ENCODE assay signal across 15 cellular contexts in the genomic region with DNA sequence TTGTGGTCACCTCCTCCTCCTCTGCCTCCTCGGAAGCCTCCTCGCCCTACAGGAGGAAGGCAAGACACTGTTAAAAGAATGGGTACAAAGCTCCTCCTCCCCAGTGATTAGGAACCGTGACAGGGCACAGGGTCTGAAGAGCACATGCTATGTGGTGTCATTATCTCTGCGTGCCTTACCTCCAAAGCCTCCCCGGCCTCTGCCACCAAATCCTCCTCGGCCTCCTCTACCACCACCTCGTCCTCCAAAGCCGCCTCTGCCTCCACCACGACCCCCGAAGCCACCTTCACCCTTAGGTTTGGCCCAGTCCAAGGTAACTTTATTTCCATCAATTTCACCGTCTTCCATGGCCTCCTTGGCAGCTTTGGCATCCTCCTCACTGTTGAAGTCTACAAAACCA. TPM values are rescaled to one million over a fixed set of nuclear protein-coding genes. Genes with fewer than 3 reads are reported as not detected.
DNase-seq lines count a peak whose midpoint lies in the region; ATAC-seq and TF ChIP-seq lines count a peak whose summit lies in the region.
"Had no signal": no experiment of that assay in that cellular context is flagged by ENCODE, and none has a peak within 500 bp of the region (broad histone marks: within the 10 kb centered on the region; RNA-seq: fewer than 3 reads in every experiment).

No MANE protein-coding gene starts in this region.

- no peak for ATAC-seq in effector memory CD8-positive, alpha-beta T cell (replicated peaks)

- intact Hi-C loops in activated naive CD4-positive, alpha-beta T cell treated with anti-CD3 and anti-CD28 coated beads for 36 hours (cut with micrococcal nuclease) = no loop called here
- intact Hi-C loops in PC-9 (cut with micrococcal nuclease; ENCODE audit: unreplicated experiment) = loop anchor here (10.0 kb wide), 1 partner anchor 630 kb away; no protein-coding TSS in a partner anchor
- intact Hi-C loops in ascending aorta (cut with DNase I) = no loop called here

- H2AFZ ChIP-seq in PC-9 = no peak overlapping the region
- no peak overlapping the region for H2AFZ ChIP-seq in MM.1S (ENCODE audit: low read length)

- no peaks in the 10 kb centered on the region for H3K27me3 Mint-ChIP-seq in activated naive CD4-positive, alpha-beta T cell treated with anti-CD3 and anti-CD28 coated beads for 36 hours (ENCODE audit: low read depth)
- H3K27me3 Mint-ChIP-seq in activated naive CD4-positive, alpha-beta T cell treated with anti-CD3 and anti-CD28 coated beads, Interleukin-2, amount 10 ng/mL, durations not matched to agents 7 days and 5 days = no peaks in the 10 kb centered on the region
- no peaks in the 10 kb centered on the region for H3K27me3 Mint-ChIP-seq in effector memory CD8-positive, alpha-beta T cell

- H3K36me3 ChIP-seq in PC-9 (ENCODE audit: low read depth) = peaks cover 53% of the 10 kb centered on the region
- H3K36me3 ChIP-seq in MM.1S (replicated peaks; ENCODE audit: insufficient read depth, low read length) = peaks cover 54% of the 10 kb centered on the region
- H3K36me3 ChIP-seq in ascending aorta = peaks cover 62 to 74% of the 10 kb centered on the region in 2 donors

- H3K4me2 ChIP-seq in PC-9 (no peak overlapping the region), MM.1S (ENCODE audit: low read depth, low read length) (no peak overlapping the region)

- H3K27ac ChIP-seq in PC-9 (no peak overlapping the region), MM.1S (ENCODE audit: low read length) (no peak overlapping the region), ascending aorta (no peak overlapping the region)
- H3K27ac ChIP-seq: epithelial cell of prostate had no signal

- H4K20me1 ChIP-seq in PC-9 (ENCODE audit: insufficient read depth) = peaks cover 75% of the 10 kb centered on the region
- peaks cover 57% of the 10 kb centered on the region for H4K20me1 ChIP-seq in MM.1S (ENCODE audit: insufficient read depth, low read length)

- H3K4me3 Mint-ChIP-seq in activated naive CD4-positive, alpha-beta T cell treated with anti-CD3 and anti-CD28 coated beads for 36 hours = no peak overlapping the region
- no peak overlapping the region for H3K4me3 Mint-ChIP-seq in activated naive CD4-positive, alpha-beta T cell treated with anti-CD3 and anti-CD28 coated beads, Interleukin-2, amount 10 ng/mL, durations not matched to agents 7 days and 5 days
- H3K4me3 Mint-ChIP-seq in effector memory CD8-positive, alpha-beta T cell = peak overlapping the region in 1 of 2 donors; percentile 9

- H3K27ac Mint-ChIP-seq in activated naive CD4-positive, alpha-beta T cell treated with anti-CD3 and anti-CD28 coated beads for 36 hours = peak overlapping the region; percentile 1
- H3K27ac Mint-ChIP-seq in activated naive CD4-positive, alpha-beta T cell treated with anti-CD3 and anti-CD28 coated beads, Interleukin-2, amount 10 ng/mL, durations not matched to agents 7 days and 5 days = no peak overlapping the region
- H3K27ac Mint-ChIP-seq in effector memory CD8-positive, alpha-beta T cell = peak overlapping the region; percentile 85 to 94

- H3F3A ChIP-seq in PC-9 (ENCODE audit: insufficient read depth, low read depth) = peaks cover 98% of the 10 kb centered on the region
- H3F3A ChIP-seq in MM.1S (ENCODE audit: insufficient read depth, low read length) = peaks cover 75% of the 10 kb centered on the region

- TF ChIP-seq CTCF in PC-9 (conservative IDR thresholded peaks at IDR 0.05) (no peak), MM.1S (IDR thresholded peaks at IDR 0.05; ENCODE audit: low read length) (no peak), ascending aorta (IDR thresholded peaks at IDR 0.05) (no peak)

- CTCF ChIA-PET in activated naive CD4-positive, alpha-beta T cell treated with anti-CD3 and anti-CD28 coated beads for 36 hours (lab: Charles Lee) = interaction anchor here (0.7 to 1.3 kb wide), 3 partner anchors 26 to 130 kb away, joined by 3 to 4 read pairs (median 3); no protein-coding TSS in a partner anchor
- CTCF ChIA-PET in activated naive CD4-positive, alpha-beta T cell treated with anti-CD3 and anti-CD28 coated beads, Interleukin-2, amount 10 ng/mL, durations not matched to agents 7 days and 5 days (lab: Charles Lee) = interaction anchor here (0.6 to 1.2 kb wide), 4 partner anchors 10 to 228 kb away, joined by 3 to 4 read pairs (median 3); partner anchors contain the start of gene NCL
- CTCF ChIA-PET in PC-9 (lab: Charles Lee) = interaction anchor here (0.7 kb wide), 1 partner anchor 351 kb away, joined by 4 read pairs; no protein-coding TSS in a partner anchor

- H3K9me3 ChIP-seq in PC-9 (ENCODE audit: insufficient read depth, low read depth) (no peaks in the 10 kb centered on the region), MM.1S (replicated peaks; ENCODE audit: insufficient read depth, low read length) (no peaks in the 10 kb centered on the region), ascending aorta (no peaks in the 10 kb centered on the region)

- BruUV-seq in PC-9 (replicated peaks; lab: Mats Ljungman, UMichigan) = TSS peak; percentile 40

- POLR2A ChIA-PET in PC-9 (lab: Charles Lee; ENCODE audit: unreplicated experiment) = interaction anchor here (0.6 to 0.7 kb wide), 2 partner anchors 44 to 65 kb away, joined by 3 to 7 read pairs; no protein-coding TSS in a partner anchor

- DNase-seq in activated naive CD4-positive, alpha-beta T cell treated with anti-CD3 and anti-CD28 coated beads for 36 hours = no peak
- DNase-seq in activated naive CD4-positive, alpha-beta T cell treated with anti-CD3 and anti-CD28 coated beads, Interleukin-2, amount 10 ng/mL, durations not matched to agents 7 days and 5 days = no peak
- no peak for DNase-seq in PC-9
- DNase-seq in effector memory CD8-positive, alpha-beta T cell = no peak
- DNase-seq in stimulated activated CD8-positive, alpha-beta memory T cell treated with anti-CD3 and anti-CD28 coated beads, Interleukin-4, amount 100 ng/mL, for 48 hours = peak; percentile 31
- no peak for DNase-seq in SHP77 treated with DMSO at 0.1 percent for 48 hours (lab: John Stamatoyannopoulos, UW)
- no peak for DNase-seq in MM.1S
- no peak for DNase-seq in ascending aorta (ENCODE audit: low spot score in 2 of 2)
- DNase-seq: activated CD4-positive, CD25-positive, alpha-beta regulatory T cell; activated effector memory CD4-positive, alpha-beta T cell treated with anti-CD3 and anti-CD28 coated beads, Interleukin-2, amount 50 U/mL, for 16 hours; DMS79; NCI-H1092 treated with DMSO at 0.1 percent for 48 hours; NCI-H2227 treated with DMSO at 0.1 percent for 48 hours; stimulated activated CD4-positive, alpha-beta T cell treated with anti-CD3 and anti-CD28 coated beads, Interleukin-15, amount 100 ng/mL, for 24 hours had no signal

- no peaks in the 10 kb centered on the region for H3K4me1 ChIP-seq in PC-9 (replicated peaks; ENCODE audit: insufficient read depth)
- H3K4me1 ChIP-seq in MM.1S (ENCODE audit: low read length) = peaks cover 5% of the 10 kb centered on the region
- H3K4me1 ChIP-seq in ascending aorta = no peaks in the 10 kb centered on the region

- H3K36me3 Mint-ChIP-seq in activated naive CD4-positive, alpha-beta T cell treated with anti-CD3 and anti-CD28 coated beads for 36 hours (ENCODE audit: low read depth) = peaks cover 55% of the 10 kb centered on the region
- H3K36me3 Mint-ChIP-seq in activated naive CD4-positive, alpha-beta T cell treated with anti-CD3 and anti-CD28 coated beads, Interleukin-2, amount 10 ng/mL, durations not matched to agents 7 days and 5 days = peaks cover 71% of the 10 kb centered on the region
- peaks cover 95% of the 10 kb centered on the region for H3K36me3 Mint-ChIP-seq in effector memory CD8-positive, alpha-beta T cell (ENCODE audit: insufficient read depth)

- no peaks in the 10 kb centered on the region for H3K9me3 Mint-ChIP-seq in activated naive CD4-positive, alpha-beta T cell treated with anti-CD3 and anti-CD28 coated beads for 36 hours
- no peaks in the 10 kb centered on the region for H3K9me3 Mint-ChIP-seq in activated naive CD4-positive, alpha-beta T cell treated with anti-CD3 and anti-CD28 coated beads, Interleukin-2, amount 10 ng/mL, durations not matched to agents 7 days and 5 days
- H3K9me3 Mint-ChIP-seq in effector memory CD8-positive, alpha-beta T cell = no peaks in the 10 kb centered on the region

- H3K79me2 ChIP-seq in PC-9 (ENCODE audit: low read depth) (peaks cover 38% of the 10 kb centered on the region), MM.1S (ENCODE audit: low read length) (peaks cover 46% of the 10 kb centered on the region)

- H3K9me2 ChIP-seq in PC-9 (ENCODE audit: insufficient read depth) (no peaks in the 10 kb centered on the region), MM.1S (replicated peaks; ENCODE audit: insufficient read depth, low read length) (no peaks in the 10 kb centered on the region)

- H3K4me1 Mint-ChIP-seq in activated naive CD4-positive, alpha-beta T cell treated with anti-CD3 and anti-CD28 coated beads for 36 hours (ENCODE audit: low read depth) = peaks cover 31% of the 10 kb centered on the region
- H3K4me1 Mint-ChIP-seq in activated naive CD4-positive, alpha-beta T cell treated with anti-CD3 and anti-CD28 coated beads, Interleukin-2, amount 10 ng/mL, durations not matched to agents 7 days and 5 days = peaks cover 21% of the 10 kb centered on the region
- peaks cover 10 to 14% of the 10 kb centered on the region in 2 donors for H3K4me1 Mint-ChIP-seq in effector memory CD8-positive, alpha-beta T cell (ENCODE audit: low read depth in 2 of 2)

- no peak overlapping the region for H3K4me3 ChIP-seq in PC-9
- H3K4me3 ChIP-seq in MM.1S (ENCODE audit: low read length) = no peak overlapping the region
- H3K4me3 ChIP-seq in ascending aorta = no peak overlapping the region

- H3K27me3 ChIP-seq in PC-9 (ENCODE audit: insufficient read depth, low read depth) (no peaks in the 10 kb centered on the region), MM.1S (replicated peaks; ENCODE audit: insufficient read depth, low read length) (no peaks in the 10 kb centered on the region), ascending aorta (no peaks in the 10 kb centered on the region)

- no peak overlapping the region for H3K9ac ChIP-seq in MM.1S (ENCODE audit: low read length)

RNA-seq across cellular contexts. Expression of gene NCL, which starts 9.1 kb away (rescaled TPM):
- total RNA-seq in activated naive CD4-positive, alpha-beta T cell treated with anti-CD3 and anti-CD28 coated beads for 36 hours = 100 to 1,000 TPM; 908 to 911 TPM
- total RNA-seq in PC-9 (2021) (450 and 557 TPM in 2 replicates), ascending aorta (136 TPM)

RNA-seq across cellular contexts. Expression of gene B3GNT7, which starts 59.7 kb away (rescaled TPM):
- not detected for total RNA-seq in activated naive CD4-positive, alpha-beta T cell treated with anti-CD3 and anti-CD28 coated beads for 36 hours
- total RNA-seq in PC-9 (2021) (14.0 and 25.8 TPM in 2 replicates), ascending aorta (0.64 TPM)
